ENCODE assay signal across 29 cellular contexts in genomic region chr10:71361581-71361980, GRCh38.
"Had no signal": no experiment of that assay in that cellular context is flagged by ENCODE, and none has a peak within 500 bp of the region (broad histone marks: within the 10 kb centered on the region; RNA-seq: fewer than 3 reads in every experiment).

No MANE protein-coding gene starts in this region.

- FAIRE-seq: urothelium cell line had no signal

- ATAC-seq: stimulated activated effector memory CD8-positive, alpha-beta T cell treated with anti-CD3 and anti-CD28 coated beads, Interleukin-12 subunit alpha, Interleukin-12 subunit beta, amount 100 ng/mL, for 72 hours; stimulated activated memory B cell treated with anti-CD40 and anti-IgM and Interleukin-4, amounts not matched to agents 10 μg/mL and 1 μg/mL and 100 μg/mL, for 72 hours; stimulated activated naive B cell treated with anti-CD40 and anti-IgM and Interleukin-4, amounts not matched to agents 10 μg/mL and 1 μg/mL and 100 μg/mL, for 72 hours; stimulated activated naive CD8-positive, alpha-beta T cell treated with anti-CD3 and anti-CD28 coated beads, Interleukin-15, amount 100 ng/mL, for 72 hours; stimulated activated naive CD8-positive, alpha-beta T cell treated with anti-CD3 and anti-CD28 coated beads, Interleukin-15, Interleukin-2, amounts not matched to agents 100 U/mL and 50 U/mL, for 24 hours; upper lobe of right lung had no signal

- H3K9me3 ChIP-seq: stomach, suprapubic skin, testis, thoracic aorta, thyroid gland, tibial artery, tibial nerve, transverse colon, upper lobe of left lung, upper lobe of right lung, uterus, vagina had no signal

- H3K4me3 ChIP-seq: stomach, suprapubic skin, testis, thoracic aorta, thyroid gland, tibial artery, tibial nerve, transverse colon, upper lobe of left lung, upper lobe of right lung, uterus, vagina had no signal

- H3K27me3 Mint-ChIP-seq: stimulated activated memory B cell treated with anti-CD40 and anti-IgM and Interleukin-4, amounts not matched to agents 10 μg/mL and 1 μg/mL and 100 μg/mL, for 72 hours; stimulated activated naive B cell treated with anti-CD40 and anti-IgM and Interleukin-4, amounts not matched to agents 10 μg/mL and 1 μg/mL and 100 μg/mL, for 72 hours; stimulated activated naive CD8-positive, alpha-beta T cell treated with anti-CD3 and anti-CD28 coated beads, Interleukin-15, amount 100 ng/mL, for 72 hours; stimulated activated naive CD8-positive, alpha-beta T cell treated with anti-CD3 and anti-CD28 coated beads, Interleukin-15, Interleukin-2, amounts not matched to agents 100 ng/mL and 50 ng/mL, for 24 hours; type B pancreatic cell had no signal

- H3K27me3 ChIP-seq: stomach, suprapubic skin, testis, thyroid gland, tibial artery, tibial nerve, transverse colon, upper lobe of left lung, upper lobe of right lung, uterus, vagina had no signal

- H3K4me3 Mint-ChIP-seq: stimulated activated effector memory CD8-positive, alpha-beta T cell treated with anti-CD3 and anti-CD28 coated beads, Interleukin-12 subunit alpha, Interleukin-12 subunit beta, amount 100 ng/mL, for 72 hours; stimulated activated memory B cell treated with anti-CD40 and anti-IgM and Interleukin-4, amounts not matched to agents 10 μg/mL and 1 μg/mL and 100 μg/mL, for 72 hours; stimulated activated naive B cell treated with anti-CD40 and anti-IgM and Interleukin-4, amounts not matched to agents 10 μg/mL and 1 μg/mL and 100 μg/mL, for 72 hours; stimulated activated naive CD8-positive, alpha-beta T cell treated with anti-CD3 and anti-CD28 coated beads, Interleukin-15, amount 100 ng/mL, for 72 hours; stimulated activated naive CD8-positive, alpha-beta T cell treated with anti-CD3 and anti-CD28 coated beads, Interleukin-15, Interleukin-2, amounts not matched to agents 100 ng/mL and 50 ng/mL, for 24 hours; type B pancreatic cell had no signal

- H3K27ac ChIP-seq: stomach, suprapubic skin, testis, thoracic aorta, thyroid gland, tibial artery, tibial nerve, transverse colon, upper lobe of left lung, upper lobe of right lung, uterus, vagina had no signal

- H3K36me3 ChIP-seq: transverse colon, uterus had no signal

- H3K4me1 Mint-ChIP-seq: stimulated activated naive CD8-positive, alpha-beta T cell treated with anti-CD3 and anti-CD28 coated beads, Interleukin-15, amount 100 ng/mL, for 72 hours had no signal

- H3K4me1 ChIP-seq: stomach, suprapubic skin, testis, tibial artery, tibial nerve, transverse colon, upper lobe of left lung, upper lobe of right lung, vagina had no signal

- H3K9me3 Mint-ChIP-seq: stimulated activated effector memory CD8-positive, alpha-beta T cell treated with anti-CD3 and anti-CD28 coated beads, Interleukin-12 subunit alpha, Interleukin-12 subunit beta, amount 100 ng/mL, for 72 hours; stimulated activated memory B cell treated with anti-CD40 and anti-IgM and Interleukin-4, amounts not matched to agents 10 μg/mL and 1 μg/mL and 100 μg/mL, for 72 hours; stimulated activated naive CD8-positive, alpha-beta T cell treated with anti-CD3 and anti-CD28 coated beads, Interleukin-15, amount 100 ng/mL, for 72 hours; stimulated activated naive CD8-positive, alpha-beta T cell treated with anti-CD3 and anti-CD28 coated beads, Interleukin-15, Interleukin-2, amounts not matched to agents 100 ng/mL and 50 ng/mL, for 24 hours; type B pancreatic cell had no signal

- DNase-seq: stimulated activated CD4-positive, alpha-beta T cell treated with anti-CD3 and anti-CD28 coated beads, Interleukin-2, amount 100 ng/mL, for 48 hours; stimulated activated CD4-positive, alpha-beta T cell treated with anti-CD3 and anti-CD28 coated beads, Interleukin-4, amount 100 ng/mL, for 1 hour; stimulated activated CD4-positive, alpha-beta T cell treated with anti-CD3 and anti-CD28 coated beads, Interleukin-4, amount 100 ng/mL, for 24 hours; stimulated activated CD4-positive, alpha-beta T cell treated with anti-CD3 and anti-CD28 coated beads, Interleukin-4, amount 100 ng/mL, for 4 hours; stimulated activated CD8-positive, alpha-beta memory T cell treated with anti-CD3 and anti-CD28 coated beads, Interleukin-4, amount 100 ng/mL, for 48 hours; stimulated activated naive B cell treated with anti-CD40 and anti-IgM and Interleukin-4, amounts not matched to agents 10 μg/mL and 1 μg/mL and 100 μg/mL, for 72 hours; stimulated activated naive CD4-positive, alpha-beta T cell; stimulated activated naive CD4-positive, alpha-beta T cell treated with Interleukin-2 at 50 U/mL for 16 hours; stimulated activated naive CD8-positive, alpha-beta T cell treated with anti-CD3 and anti-CD28 coated beads, Interleukin-15, amount 100 ng/mL, for 72 hours; stimulated activated naive CD8-positive, alpha-beta T cell treated with anti-CD3 and anti-CD28 coated beads, Interleukin-15, Interleukin-2, amounts not matched to agents 100 U/mL and 50 U/mL, for 24 hours; stomach; substantia nigra; testis; thyroid gland; tibial artery; transverse colon; trophoblast cell; upper lobe of right lung; uterus had no signal

- H3K27ac Mint-ChIP-seq: stimulated activated naive CD8-positive, alpha-beta T cell treated with anti-CD3 and anti-CD28 coated beads, Interleukin-15, amount 100 ng/mL, for 72 hours; stimulated activated naive CD8-positive, alpha-beta T cell treated with anti-CD3 and anti-CD28 coated beads, Interleukin-15, Interleukin-2, amounts not matched to agents 100 ng/mL and 50 ng/mL, for 24 hours; type B pancreatic cell had no signal
